ENCODE assay signal across 24 cellular contexts in the genomic region with DNA sequence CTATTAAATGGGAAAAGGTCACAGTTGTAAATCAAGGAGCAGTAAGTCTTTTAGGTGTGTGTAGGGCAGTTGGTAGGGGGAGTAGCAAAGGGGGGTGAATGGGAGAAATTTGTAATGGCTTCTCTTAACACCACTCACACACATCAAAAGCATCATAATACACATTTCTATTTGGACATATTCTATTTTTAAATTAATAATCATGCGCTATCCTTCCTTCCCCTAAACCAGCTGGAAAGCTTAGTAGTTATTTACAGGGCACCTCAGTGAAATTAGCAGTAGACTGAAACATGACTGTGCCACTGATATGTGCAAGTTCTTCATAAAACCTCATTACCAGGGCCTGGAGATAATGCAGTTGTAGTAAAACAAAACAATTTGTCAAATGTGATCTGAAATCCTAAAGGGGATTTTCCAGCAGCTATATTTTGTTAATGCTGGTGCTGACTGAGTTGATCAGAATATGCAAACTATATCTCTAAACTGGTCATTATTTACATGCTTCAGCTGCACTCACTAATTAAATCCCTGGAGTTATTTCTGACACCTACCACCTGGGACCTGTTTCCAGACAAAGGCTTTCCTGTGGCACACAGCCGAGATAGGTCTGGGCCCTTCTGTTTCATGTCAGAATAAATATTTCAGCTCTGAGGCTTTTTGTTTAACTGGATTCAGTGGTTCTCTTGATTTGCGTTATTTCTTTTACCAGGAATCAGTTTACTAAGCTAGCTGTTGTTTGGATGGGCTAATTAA.
DNase-seq lines count a peak whose midpoint lies in the region; ATAC-seq, FAIRE-seq and TF ChIP-seq lines count a peak whose summit lies in the region.
"Had no signal": no experiment of that assay in that cellular context is flagged by ENCODE, and none has a peak within 500 bp of the region (broad histone marks: within the 10 kb centered on the region; RNA-seq: fewer than 3 reads in every experiment).

No MANE protein-coding gene starts in this region.

- no peak overlapping the region for H3K27ac ChIP-seq in GM12878 (ENCODE audit: control insufficient read depth, insufficient read depth)
- no peak overlapping the region for H3K27ac ChIP-seq in trophoblast cell (ENCODE audit: low read depth, low read length)
- H3K27ac ChIP-seq: stomach, tibial nerve, WERI-Rb-1 had no signal

- H3K9me3 ChIP-seq in GM12878 (replicated peaks; ENCODE audit: control insufficient read depth, insufficient read depth, low read length) (no peaks in the 10 kb centered on the region), trophoblast cell (ENCODE audit: insufficient read depth, low read depth, low read length) (no peaks in the 10 kb centered on the region)
- H3K9me3 ChIP-seq: stomach, tibial nerve had no signal

- 33% methylated on average over 3 of the region's 3 CpGs for WGBS in GM12878 (ENCODE audit: insufficient coverage, insufficient replicate concordance, low lambda C conversion rate, missing lambda C conversion rate)
- no CpG with 5 or more reads among the region's 3 CpGs for WGBS in trophoblast cell (ENCODE audit: extremely low coverage, insufficient coverage, insufficient read length)

- H3K18ac ChIP-seq in trophoblast cell (ENCODE audit: low read length), result no peak overlapping the region

- no peaks in the 10 kb centered on the region for H3K79me2 ChIP-seq in GM12878 (ENCODE audit: control insufficient read depth, insufficient read depth, low read length)
- no peaks in the 10 kb centered on the region for H3K79me2 ChIP-seq in trophoblast cell (ENCODE audit: control insufficient read depth, insufficient read depth, low read length, poor library complexity)

- SMC1A ChIA-PET in GM12878 (lab: Charles Lee; ENCODE audit: uncharacterized antibody, unreplicated experiment), result interaction anchor here (0.7 to 1.4 kb wide), 2 partner anchors 32 to 256 kb away, joined by 3 read pairs; no protein-coding TSS in a partner anchor

- H2BK120ac ChIP-seq in trophoblast cell (ENCODE audit: insufficient read depth, low read length, poor library complexity), result peak overlapping the region; percentile 22

- H2AFZ ChIP-seq in GM12878 (ENCODE audit: control insufficient read depth, low read depth, low read length), result no peak overlapping the region
- no peak overlapping the region for H2AFZ ChIP-seq in trophoblast cell (ENCODE audit: insufficient read depth, low read length, poor library complexity)

- no TSS peak for BruUV-seq in GM12878 (replicated peaks; lab: Mats Ljungman, UMichigan)

- RAD21 ChIA-PET in GM12878 (lab: Charles Lee; ENCODE audit: unreplicated experiment), result no interaction called here

- H3K36me3 ChIP-seq in GM12878 (ENCODE audit: control insufficient read depth in 2 of 2, insufficient read depth in 2 of 2, low read length in 1 of 2) (no peaks in the 10 kb centered on the region), trophoblast cell (ENCODE audit: control insufficient read depth in 1 of 2, insufficient read depth in 2 of 2, low read length in 2 of 2) (no peaks in the 10 kb centered on the region)
- H3K36me3 ChIP-seq: stomach, tibial nerve, WERI-Rb-1 had no signal

- H3K4me2 ChIP-seq in GM12878 (ENCODE audit: control insufficient read depth, insufficient read depth) (no peak overlapping the region), trophoblast cell (ENCODE audit: low read length) (no peak overlapping the region)

- ATAC-seq in GM12878, result no peak
- ATAC-seq: activated CD8-positive, alpha-beta memory T cell treated with anti-CD3 and anti-CD28 coated beads, Interleukin-2, amount 10 ng/mL, durations not matched to agents 7 days and 5 days; PC-3 had no signal

- H3K4ac ChIP-seq in trophoblast cell (ENCODE audit: low read depth, low read length), result no peak overlapping the region

- no peak overlapping the region for H3K14ac ChIP-seq in trophoblast cell (ENCODE audit: low read length)

- H3K4me1 ChIP-seq in GM12878 (ENCODE audit: control insufficient read depth, insufficient read depth, low read length) (no peaks in the 10 kb centered on the region), trophoblast cell (ENCODE audit: control insufficient read depth in 1 of 2, insufficient read depth in 2 of 2, low read length in 2 of 2) (peaks cover 0 to 6% of the 10 kb centered on the region in 2 experiments)

- TF ChIP-seq EP300 in GM12878 (IDR thresholded peaks at IDR 0.05; ENCODE audit: borderline replicate concordance in 1 of 2, control insufficient read depth in 1 of 2, low read depth in 2 of 2, low read length in 2 of 2), result no peak

- FAIRE-seq in GM12878 (lab: Jason Lieb, UNC), result no peak
- FAIRE-seq: kidney had no signal

- intact Hi-C loops in GM12878 (cut with micrococcal nuclease; ENCODE audit: unreplicated experiment), result no loop called here

- peaks cover 6% of the 10 kb centered on the region for H3K79me1 ChIP-seq in trophoblast cell (ENCODE audit: low read length)

- no peak for TF ChIP-seq POLR2A in GM12878 (IDR thresholded peaks at IDR 0.05; ENCODE audit: low read depth, low read length)

- H4K20me1 ChIP-seq in GM12878 (ENCODE audit: control insufficient read depth, insufficient read depth), result no peaks in the 10 kb centered on the region

- H4K8ac ChIP-seq in trophoblast cell (ENCODE audit: low read depth, low read length), result no peak overlapping the region

- CTCF ChIA-PET in GM12878 (lab: Yijun Ruan, JAX), result interaction anchor here (0.6 kb wide), 1 partner anchor 186 kb away, joined by 3 read pairs; no protein-coding TSS in a partner anchor

- H3K27me3 ChIP-seq in GM12878 (replicated peaks in 1 of 2; ENCODE audit: control insufficient read depth in 2 of 2, insufficient read depth in 2 of 2, low read length in 1 of 2) (no peaks in the 10 kb centered on the region; a peak in 1 of 4 replicates), trophoblast cell (ENCODE audit: insufficient read depth, low read length) (no peaks in the 10 kb centered on the region)
- H3K27me3 ChIP-seq: stomach, tibial nerve had no signal

- DNase-seq in NCI-H748 (lab: John Stamatoyannopoulos, UW; ENCODE audit: unreplicated experiment) (peak; percentile 3), NCI-H748 treated with DMSO at 0.1 percent for 48 hours (lab: John Stamatoyannopoulos, UW) (no peak), NCI-H1694 treated with DMSO at 0.1 percent for 48 hours (lab: John Stamatoyannopoulos, UW) (peak; percentile 35), GM12878 (ENCODE audit: low read depth, low spot score) (peak; percentile 9), trophoblast cell (no peak), RPMI8226 (no peak), putamen (ENCODE audit: low spot score) (no peak)
- no peak for DNase-seq in stimulated activated CD4-positive, alpha-beta T cell treated with anti-CD3 and anti-CD28 coated beads, Interleukin-1b, Interleukin-23, amount 100 ng/mL, for 48 hours
- DNase-seq: activated CD4-positive, alpha-beta T cell treated with anti-CD3 and anti-CD28 coated beads, Interleukin-2, amount 10 ng/mL, durations not matched to agents 7 days and 5 days; activated CD8-positive, alpha-beta memory T cell treated with anti-CD3 and anti-CD28 coated beads, Interleukin-2, amount 10 ng/mL, durations not matched to agents 7 days and 5 days; AML-193; CD4-positive, alpha-beta memory T cell; dermis blood vessel endothelial cell; KG1; kidney; mammary epithelial cell; NCI-H2029 treated with DMSO at 0.1 percent for 48 hours; NCI-H524 treated with DMSO at 0.1 percent for 48 hours; PC-3; SHP77 treated with DMSO at 0.1 percent for 48 hours; stomach; T-helper 9 cell; WERI-Rb-1 had no signal

- TF ChIP-seq RAD21 in GM12878 (IDR thresholded peaks at IDR 0.05; ENCODE audit: insufficient read depth, low read depth, low read length), result no peak

- H4K12ac ChIP-seq in trophoblast cell (ENCODE audit: low read depth, low read length), result no peak overlapping the region

- no peak for TF ChIP-seq CTCF in GM12878 (IDR thresholded peaks at IDR 0.05 in 2 of 3, conservative IDR thresholded peaks at IDR 0.05 in 1 of 3; ENCODE audit: control insufficient read depth in 2 of 3, extremely low read depth in 1 of 3, insufficient read depth in 1 of 3, low read depth in 3 of 3, low read length in 3 of 3)

- no peak overlapping the region for H3K4me3 ChIP-seq in GM12878
- H3K4me3 ChIP-seq in trophoblast cell (ENCODE audit: low read depth, low read length), result no peak overlapping the region
- H3K4me3 ChIP-seq: stomach, tibial nerve had no signal

- H3K9ac ChIP-seq in GM12878 (ENCODE audit: control insufficient read depth, insufficient read depth, low read length) (no peak overlapping the region), trophoblast cell (ENCODE audit: low read length) (no peak overlapping the region)

- H4K91ac ChIP-seq in trophoblast cell (ENCODE audit: low read depth, low read length), result peak overlapping the region; percentile 47

- POLR2A ChIA-PET in GM12878 (lab: Charles Lee), result no interaction called here

- in situ Hi-C loops in GM12878 (cut with MboI), result no loop called here

- peak overlapping the region; percentile 8 for H2BK12ac ChIP-seq in trophoblast cell (ENCODE audit: low read length)

- peak overlapping the region; percentile 1 for H2BK5ac ChIP-seq in trophoblast cell (ENCODE audit: low read depth, low read length, poor library complexity)

- H2AK5ac ChIP-seq in trophoblast cell (ENCODE audit: low read length), result no peak overlapping the region

- H3K23ac ChIP-seq in trophoblast cell (ENCODE audit: low read length), result no peak overlapping the region

TF ChIP-seq in GM12878, 131 proteins besides CTCF, POLR2A, EP300 and RAD21:
- no peak for TF ChIP-seq RELA (IDR thresholded peaks at IDR 0.05; ENCODE audit: borderline replicate concordance, partially characterized antibody)
- TF ChIP-seq SMAD1 (IDR thresholded peaks at IDR 0.05; ENCODE audit: low read depth, partially characterized antibody), result no peak
- peak; percentile 35; the same call in 1 of the 2 replicates for TF ChIP-seq MTA2 (IDR thresholded peaks at IDR 0.05; ENCODE audit: low read depth)

Comparison
In these comparisons a context has a peak if more than half of its experiments do, and no peak if none do; other contexts are left out.
1. DNase-seq: peak in NCI-H748 (single experiment), NCI-H1694 treated with DMSO at 0.1 percent for 48 hours (single experiment) and GM12878 (single experiment); none in NCI-H748 treated with DMSO at 0.1 percent for 48 hours (single experiment), trophoblast cell (0 of 2), stimulated activated CD4-positive, alpha-beta T cell treated with anti-CD3 and anti-CD28 coated beads, Interleukin-1b, Interleukin-23, amount 100 ng/mL, for 48 hours (single experiment), RPMI8226 (single experiment) and putamen (single experiment).